ENCODE assay signal across 9 cellular contexts in genomic region chr18:51235011-51235789, GRCh38. TPM values are rescaled to one million over a fixed set of nuclear protein-coding genes. Genes with fewer than 3 reads are reported as not detected.
DNase-seq lines count a peak whose midpoint lies in the region; ATAC-seq and TF ChIP-seq lines count a peak whose summit lies in the region.
"Had no signal": no experiment of that assay in that cellular context is flagged by ENCODE, and none has a peak within 500 bp of the region (broad histone marks: within the 10 kb centered on the region; RNA-seq: fewer than 3 reads in every experiment).

No MANE protein-coding gene starts in this region.

- H3K9me3 ChIP-seq in WERI-Rb-1 (ENCODE audit: severe bottlenecking) = no peaks in the 10 kb centered on the region

- H3K4me1 Mint-ChIP-seq in glutamatergic neuron (ENCODE audit: low read depth, unreplicated experiment) = peaks cover 8% of the 10 kb centered on the region

- H3K4me3 ChIP-seq in WERI-Rb-1 (ENCODE audit: low read depth, low read length) = no peak overlapping the region

- peak; percentile 51 for DNase-seq in RWPE1 (ENCODE audit: low spot score)
- DNase-seq in glutamatergic neuron = peak; percentile 26
- no peak for DNase-seq in WERI-Rb-1
- no peak for DNase-seq in NCI-H2081 (lab: John Stamatoyannopoulos, UW)
- DNase-seq in cerebellum (ENCODE audit: low spot score) = no peak
- DNase-seq in NCI-H1092 treated with DMSO at 0.1 percent for 48 hours (lab: John Stamatoyannopoulos, UW) = no peak

- peak overlapping the region; percentile 11 for H3K27ac Mint-ChIP-seq in glutamatergic neuron (ENCODE audit: unreplicated experiment)

- H3K4me3 Mint-ChIP-seq in glutamatergic neuron (ENCODE audit: unreplicated experiment) = no peak overlapping the region

- no peaks in the 10 kb centered on the region for H3K36me3 Mint-ChIP-seq in glutamatergic neuron (ENCODE audit: unreplicated experiment)

- POLR2A ChIA-PET in RWPE1 (lab: Yijun Ruan, JAX; ENCODE audit: low non-redundant PET) = interaction anchor here (0.7 kb wide), 1 partner anchor 708 kb away, joined by 5 read pairs; no protein-coding TSS in a partner anchor

- H3K36me3 ChIP-seq in WERI-Rb-1 = no peaks in the 10 kb centered on the region

- H3K27me3 Mint-ChIP-seq in glutamatergic neuron (ENCODE audit: unreplicated experiment) = peaks cover 4% of the 10 kb centered on the region

- H3K27ac ChIP-seq in RWPE1 = no peak overlapping the region
- no peak overlapping the region for H3K27ac ChIP-seq in WERI-Rb-1
- H3K27ac ChIP-seq: HL-60 had no signal

- no peaks in the 10 kb centered on the region for H3K9me3 Mint-ChIP-seq in glutamatergic neuron (ENCODE audit: unreplicated experiment)

- CTCF ChIA-PET in RWPE1 (lab: Yijun Ruan, JAX) = no interaction called here

- no peaks in the 10 kb centered on the region for H3K27me3 ChIP-seq in WERI-Rb-1 (ENCODE audit: insufficient read depth, low read depth, severe bottlenecking)

- ATAC-seq in GM18502 (IDR thresholded peaks at IDR 0.05; ENCODE audit: poor library complexity, unreplicated experiment) (peak; percentile 94), HG02588 (IDR thresholded peaks at IDR 0.05; ENCODE audit: unreplicated experiment) (peak; percentile 88)

- TF ChIP-seq CTCF in RWPE1 (conservative IDR thresholded peaks at IDR 0.05; ENCODE audit: low read depth) = no peak
- no peak for TF ChIP-seq CTCF in glutamatergic neuron (IDR thresholded peaks at IDR 0.05; ENCODE audit: partially characterized antibody, unreplicated experiment)
- TF ChIP-seq CTCF in WERI-Rb-1 (IDR thresholded peaks at IDR 0.05; ENCODE audit: low read depth, low read length) = no peak

RNA-seq across cellular contexts. Expression of gene MEX3C, which starts 37.7 kb away (rescaled TPM):
- total RNA-seq in glutamatergic neuron (ENCODE audit: unreplicated experiment) (81.3 TPM), cerebellum (111 TPM)

Comparison
In these comparisons a context has a peak if more than half of its experiments do, and no peak if none do; other contexts are left out.
1. DNase-seq: peak in RWPE1 (single experiment) and glutamatergic neuron (single experiment); none in WERI-Rb-1 (single experiment), NCI-H2081 (0 of 2), cerebellum (single experiment) and NCI-H1092 treated with DMSO at 0.1 percent for 48 hours (single experiment).